Comparison of ENCODE assay signal across 7 cellular contexts in genomic region chr1:54377040-54377691, GRCh38. TPM values are rescaled to one million over a fixed set of nuclear protein-coding genes. Genes with fewer than 3 reads are reported as not detected.
DNase-seq lines count a peak whose midpoint lies in the region; ATAC-seq and TF ChIP-seq lines count a peak whose summit lies in the region.

No MANE protein-coding gene starts in this region.

- intact Hi-C loops in heart left ventricle (cut with DNase I): no loop called here

- H3K27me3 ChIP-seq in heart left ventricle (no peaks in the 10 kb centered on the region), skeletal muscle tissue (ENCODE audit: control insufficient read depth in 3 of 3, insufficient read depth in 3 of 3, low read length in 3 of 3) (no peaks in the 10 kb centered on the region)

- 56 to 74% (median 64%) methylated on average over 8 of the region's 8 CpGs for WGBS in heart left ventricle, 4 donors

- H3K36me3 ChIP-seq in heart left ventricle: peaks cover 0 to 15% (median 0%) of the 10 kb centered on the region in 9 donors
- peaks cover 0 to 6% (median 2%) of the 10 kb centered on the region in 3 donors for H3K36me3 ChIP-seq in skeletal muscle tissue (ENCODE audit: control insufficient read depth in 3 of 3, insufficient read depth in 3 of 3, low read length in 3 of 3)

- TF ChIP-seq POLR2A in heart left ventricle (IDR thresholded peaks at IDR 0.05): no peak

- H3K27ac ChIP-seq in heart left ventricle (peak overlapping the region; percentile 27 to 85 (median 72)), skeletal muscle tissue (ENCODE audit: low read depth, low read length) (no peak overlapping the region)

- peak; percentile 61 for DNase-seq in NCI-H82 (lab: John Stamatoyannopoulos, UW)
- peak in 3 of 5 donors; percentile 40 to 67 (median 61) for DNase-seq in heart left ventricle
- DNase-seq in DMS153 treated with DMSO at 0.1 percent for 48 hours (lab: John Stamatoyannopoulos, UW; ENCODE audit: unreplicated experiment): no peak
- DNase-seq in stimulated activated CD4-positive, alpha-beta T cell treated with anti-CD3 and anti-CD28 coated beads, Interleukin-1b, Interleukin-23, amount 100 ng/mL, for 48 hours: no peak

- H3K4me3 ChIP-seq in heart left ventricle (no peak overlapping the region), skeletal muscle tissue (ENCODE audit: low read length in 3 of 3) (no peak overlapping the region)

- no peaks in the 10 kb centered on the region for H3K9me3 ChIP-seq in heart left ventricle
- no peaks in the 10 kb centered on the region for H3K9me3 ChIP-seq in skeletal muscle tissue (ENCODE audit: control insufficient read depth in 3 of 3, low read length in 3 of 3)

- H3K4me1 ChIP-seq in heart left ventricle (peaks cover 0 to 88% (median 73%) of the 10 kb centered on the region in 12 donors), skeletal muscle tissue (ENCODE audit: control insufficient read depth in 3 of 3, insufficient read depth in 3 of 3, low read length in 3 of 3) (peaks cover 41 to 90% (median 74%) of the 10 kb centered on the region in 3 donors)

- TF ChIP-seq CTCF in heart left ventricle (IDR thresholded peaks at IDR 0.05): no peak

- ATAC-seq in GM21367 (IDR thresholded peaks at IDR 0.05; ENCODE audit: unreplicated experiment): peak; percentile 10
- ATAC-seq in heart left ventricle: peak; percentile 44 to 72 (median 60)
- no peak for ATAC-seq in GM19452 (IDR thresholded peaks at IDR 0.05; ENCODE audit: unreplicated experiment)

- peak overlapping the region; percentile 35 to 66 (median 42) for H3K9ac ChIP-seq in skeletal muscle tissue (ENCODE audit: low read depth in 1 of 3, low read length in 3 of 3)

RNA-seq across cellular contexts. Expression of gene SSBP3, which starts 29.0 kb away (rescaled TPM):
- total RNA-seq in heart left ventricle: 10 to 100 TPM; 20.8 to 61.8 (median 48.3) TPM
- 10 to 100 TPM; 21.4 to 30.7 TPM for polyA plus RNA-seq in heart left ventricle
- 27.1 TPM for total RNA-seq in skeletal muscle tissue

Comparison
In these comparisons a context has a peak if more than half of its experiments do, and no peak if none do; other contexts are left out.
1. DNase-seq: peak in NCI-H82 (single experiment) and heart left ventricle (3 of 5); none in DMS153 treated with DMSO at 0.1 percent for 48 hours (single experiment) and stimulated activated CD4-positive, alpha-beta T cell treated with anti-CD3 and anti-CD28 coated beads, Interleukin-1b, Interleukin-23, amount 100 ng/mL, for 48 hours (single experiment).